19 cellular contexts compared by ENCODE assay signal in genomic region chr1:212531267-212531666, GRCh38.
DNase-seq lines count a peak whose midpoint lies in the region; ATAC-seq and TF ChIP-seq lines count a peak whose summit lies in the region.
"Had no signal": no experiment of that assay in that cellular context is flagged by ENCODE, and none has a peak within 500 bp of the region (broad histone marks: within the 10 kb centered on the region; RNA-seq: fewer than 3 reads in every experiment).

No MANE protein-coding gene starts in this region.

- H2AFZ ChIP-seq in PC-9: no peak overlapping the region

- H3K27ac ChIP-seq in PC-9 (peak overlapping the region; percentile 23; the same call in 1 of the 2 replicates), body of pancreas (peak overlapping the region in 3 of 4 donors; percentile 22 to 49 (median 31))
- H3K27ac ChIP-seq: A549, C4-2B had no signal

- TF ChIP-seq POLR2A in body of pancreas (IDR thresholded peaks at IDR 0.05): no peak

- H3K4me3 ChIP-seq in PC-9 (no peak overlapping the region), body of pancreas (no peak overlapping the region)
- H3K4me3 ChIP-seq: A549; BLaER1 treated with 17β-estradiol and CSF1 and Interleukin-3, amounts not matched to agents 10 nM and 100 nM had no signal

- POLR2A ChIA-PET in PC-9 (lab: Charles Lee; ENCODE audit: unreplicated experiment): no interaction called here

- 32 to 48% methylated on average over 3 of the region's 3 CpGs for WGBS in body of pancreas, 2 donors

- no peaks in the 10 kb centered on the region for H3F3A ChIP-seq in PC-9 (ENCODE audit: insufficient read depth, low read depth)

- H3K36me3 ChIP-seq in PC-9 (ENCODE audit: low read depth): no peaks in the 10 kb centered on the region
- no peaks in the 10 kb centered on the region for H3K36me3 ChIP-seq in body of pancreas (replicated peaks in 1 of 2; ENCODE audit: insufficient read depth in 1 of 2, low read depth in 2 of 2)
- H3K36me3 ChIP-seq: BLaER1 treated with 17β-estradiol and CSF1 and Interleukin-3, amounts not matched to agents 10 nM and 100 nM had no signal

- H3K4me2 ChIP-seq in PC-9: no peak overlapping the region
- H3K4me2 ChIP-seq: A549 had no signal

- DNase-seq in PC-9: peak in 1 of 2 experiments; percentile 59
- DNase-seq in body of pancreas: no peak
- DNase-seq in left colon: no peak
- DNase-seq in renal cortical epithelial cell (ENCODE audit: low read depth): peak; percentile 27
- DNase-seq in A172 (ENCODE audit: low spot score): no peak
- DNase-seq: 8988T; AML-193; Caco-2; Calu3; CD4-positive, alpha-beta T cell; CD8-positive, alpha-beta T cell; DMS79 treated with DMSO at 0.1 percent for 48 hours; GF-D8 had no signal

- CTCF ChIA-PET in PC-9 (lab: Charles Lee): no interaction called here

- H3K4me1 ChIP-seq in PC-9 (replicated peaks; ENCODE audit: insufficient read depth): peaks cover 4% of the 10 kb centered on the region
- H3K4me1 ChIP-seq in body of pancreas: no peaks in the 10 kb centered on the region
- H3K4me1 ChIP-seq: A549, Caco-2 had no signal

- no peaks in the 10 kb centered on the region for H3K27me3 ChIP-seq in PC-9 (ENCODE audit: insufficient read depth, low read depth)
- H3K27me3 ChIP-seq in body of pancreas: no peaks in the 10 kb centered on the region
- H3K27me3 ChIP-seq: BLaER1 treated with 17β-estradiol and CSF1 and Interleukin-3, amounts not matched to agents 10 nM and 100 nM had no signal

- no peak for TF ChIP-seq CTCF in PC-9 (conservative IDR thresholded peaks at IDR 0.05)
- TF ChIP-seq CTCF in body of pancreas (IDR thresholded peaks at IDR 0.05): no peak

- H3K9me3 ChIP-seq in PC-9 (ENCODE audit: insufficient read depth, low read depth) (0 out of 2 replicates have a peak, but pooled peaks cover 4% of the 10 kb centered on the region), body of pancreas (no peaks in the 10 kb centered on the region)
- H3K9me3 ChIP-seq: Caco-2 had no signal

- intact Hi-C loops in PC-9 (cut with micrococcal nuclease; ENCODE audit: unreplicated experiment) (no loop called here), body of pancreas (cut with DNase I) (no loop called here), left colon (cut with DNase I, micrococcal nuclease) (no loop called here)

- ATAC-seq in body of pancreas (peak; percentile 60), left colon (peak; percentile 51), GM21515 (IDR thresholded peaks at IDR 0.05; ENCODE audit: unreplicated experiment) (no peak), GM18861 (IDR thresholded peaks at IDR 0.05; ENCODE audit: unreplicated experiment) (no peak), HG02588 (IDR thresholded peaks at IDR 0.05; ENCODE audit: unreplicated experiment) (no peak)
- ATAC-seq: A549; CD8-positive, alpha-beta T cell had no signal

- no peaks in the 10 kb centered on the region for H4K20me1 ChIP-seq in PC-9 (ENCODE audit: insufficient read depth)
- H4K20me1 ChIP-seq: BLaER1 treated with 17β-estradiol and CSF1 and Interleukin-3, amounts not matched to agents 10 nM and 100 nM had no signal

- no peaks in the 10 kb centered on the region for H3K79me2 ChIP-seq in PC-9 (ENCODE audit: low read depth)

- H3K9me2 ChIP-seq in PC-9 (ENCODE audit: insufficient read depth): no peaks in the 10 kb centered on the region

- BruUV-seq in PC-9 (replicated peaks; lab: Mats Ljungman, UMichigan): no TSS peak

Comparison
In these comparisons a context has a peak if more than half of its experiments do, and no peak if none do; other contexts are left out.
1. ATAC-seq: peak in body of pancreas (single experiment) and left colon (single experiment); none in GM21515 (single experiment), GM18861 (single experiment) and HG02588 (single experiment).